1 cellular context compared by ENCODE assay signal in the genomic region with DNA sequence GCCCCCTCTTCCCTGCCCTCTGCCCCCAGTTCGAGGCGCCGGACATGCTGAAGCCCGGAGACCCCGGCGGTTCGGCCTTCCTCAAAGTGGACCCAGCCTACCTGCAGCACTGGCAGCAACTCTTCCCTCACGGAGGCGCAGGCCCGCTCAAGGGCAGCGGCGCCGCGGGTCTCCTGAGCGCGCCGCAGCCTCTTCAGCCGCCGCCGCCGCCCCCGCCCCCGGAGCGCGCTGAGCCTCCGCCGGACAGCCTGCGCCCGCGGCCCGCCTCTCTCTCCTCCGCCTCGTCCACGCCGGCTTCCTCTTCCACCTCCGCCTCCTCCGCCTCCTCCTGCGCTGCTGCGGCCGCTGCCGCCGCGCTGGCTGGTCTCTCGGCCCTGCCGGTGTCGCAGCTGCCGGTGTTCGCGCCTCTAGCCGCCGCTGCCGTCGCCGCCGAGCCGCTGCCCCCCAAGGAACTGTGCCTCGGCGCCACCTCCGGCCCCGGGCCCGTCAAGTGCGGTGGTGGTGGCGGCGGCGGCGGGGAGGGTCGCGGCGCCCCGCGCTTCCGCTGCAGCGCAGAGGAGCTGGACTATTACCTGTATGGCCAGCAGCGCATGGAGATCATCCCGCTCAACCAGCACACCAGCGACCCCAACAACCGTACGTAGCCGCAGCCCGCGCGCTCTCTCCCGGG.
TF ChIP-seq lines count a peak whose summit lies in the region.

No MANE protein-coding gene starts in this region.

TF ChIP-seq in K562, 482 proteins besides CTCF, POLR2A, EP300 and RAD21 (continued from another document):
- TF ChIP-seq, protein P1, sequence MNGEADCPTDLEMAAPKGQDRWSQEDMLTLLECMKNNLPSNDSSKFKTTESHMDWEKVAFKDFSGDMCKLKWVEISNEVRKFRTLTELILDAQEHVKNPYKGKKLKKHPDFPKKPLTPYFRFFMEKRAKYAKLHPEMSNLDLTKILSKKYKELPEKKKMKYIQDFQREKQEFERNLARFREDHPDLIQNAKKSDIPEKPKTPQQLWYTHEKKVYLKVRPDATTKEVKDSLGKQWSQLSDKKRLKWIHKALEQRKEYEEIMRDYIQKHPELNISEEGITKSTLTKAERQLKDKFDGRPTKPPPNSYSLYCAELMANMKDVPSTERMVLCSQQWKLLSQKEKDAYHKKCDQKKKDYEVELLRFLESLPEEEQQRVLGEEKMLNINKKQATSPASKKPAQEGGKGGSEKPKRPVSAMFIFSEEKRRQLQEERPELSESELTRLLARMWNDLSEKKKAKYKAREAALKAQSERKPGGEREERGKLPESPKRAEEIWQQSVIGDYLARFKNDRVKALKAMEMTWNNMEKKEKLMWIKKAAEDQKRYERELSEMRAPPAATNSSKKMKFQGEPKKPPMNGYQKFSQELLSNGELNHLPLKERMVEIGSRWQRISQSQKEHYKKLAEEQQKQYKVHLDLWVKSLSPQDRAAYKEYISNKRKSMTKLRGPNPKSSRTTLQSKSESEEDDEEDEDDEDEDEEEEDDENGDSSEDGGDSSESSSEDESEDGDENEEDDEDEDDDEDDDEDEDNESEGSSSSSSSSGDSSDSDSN (IDR thresholded peaks at IDR 0.05; ENCODE audit: borderline replicate concordance in 1 of 2, low read depth in 2 of 2, low read length in 2 of 2) = peak in 1 of 2 experiments; percentile 61; a peak in 1 of 4 replicates
